In genomic region chr3:30693470-30694120, GRCh38 we compare ENCODE assay signal across 9 cellular contexts.
A peak's percentile ranks its signal among the peaks of the same experiment; 100 is the strongest.
DNase-seq lines count a peak whose midpoint lies in the region; ATAC-seq, FAIRE-seq and TF ChIP-seq lines count a peak whose summit lies in the region.
"Had no signal": no experiment of that assay in that cellular context is flagged by ENCODE, and none has a peak within 500 bp of the region (broad histone marks: within the 10 kb centered on the region; RNA-seq: fewer than 3 reads in every experiment).

No MANE protein-coding gene starts in this region.

- FAIRE-seq in H54 (lab: Jason Lieb, UNC) = peak; percentile 80

- no peak overlapping the region for H3K27ac ChIP-seq in Karpas-422 (ENCODE audit: low read length)

- peaks cover 12% of the 10 kb centered on the region for H3K36me3 Mint-ChIP-seq in brain

- H3K4me2 ChIP-seq in Karpas-422 (ENCODE audit: low read depth, low read length, poor library complexity, severe bottlenecking) = no peak overlapping the region

- H3K27me3 Mint-ChIP-seq in brain = peaks cover 8% of the 10 kb centered on the region

- H2AFZ ChIP-seq in Karpas-422 (ENCODE audit: low read length) = no peak overlapping the region

- no peaks in the 10 kb centered on the region for H3K9me3 Mint-ChIP-seq in brain

- H3K79me2 ChIP-seq in Karpas-422 (ENCODE audit: low read length) = no peaks in the 10 kb centered on the region

- H3K9me3 ChIP-seq in Karpas-422 (ENCODE audit: low read length) = no peaks in the 10 kb centered on the region

- peaks cover 56% of the 10 kb centered on the region for H3K4me1 Mint-ChIP-seq in brain

- ATAC-seq in Right ventricle myocardium inferior = peak; percentile 74

- no peak for TF ChIP-seq POLR2A in H54 (IDR thresholded peaks at IDR 0.05; ENCODE audit: low read depth, low read length)

- H4K20me1 ChIP-seq in Karpas-422 (ENCODE audit: insufficient read depth, low read depth, low read length) = no peaks in the 10 kb centered on the region

- peak; percentile 89 to 93 for TF ChIP-seq CTCF in brain (conservative IDR thresholded peaks at IDR 0.05)

- H3K27ac Mint-ChIP-seq in brain = peak overlapping the region in 2 of 5 experiments; percentile 25 to 31

- H3K36me3 ChIP-seq in Karpas-422 (ENCODE audit: insufficient read depth, low read length) = no peaks in the 10 kb centered on the region

- no peak overlapping the region for H3K9ac ChIP-seq in Karpas-422 (ENCODE audit: low read length)

- no peak overlapping the region for H3K4me3 Mint-ChIP-seq in brain

- intact Hi-C loops in Right ventricle myocardium inferior (cut with DNase I) (loop anchor here (2.0 to 5.0 kb wide), 4 partner anchors 251 to 581 kb away; no protein-coding TSS in a partner anchor), cardiac septum (cut with DNase I) (loop anchor here (5.0 kb wide), 5 partner anchors 86 to 581 kb away; partner anchors contain the start of gene TGFBR2)

- 0 out of 2 replicates have a peak, but pooled peaks cover 4% of the 10 kb centered on the region for H3K4me1 ChIP-seq in Karpas-422 (ENCODE audit: low read length)

- no peaks in the 10 kb centered on the region for H3K9me2 ChIP-seq in Karpas-422 (replicated peaks; ENCODE audit: insufficient read depth, low read length)

- DNase-seq in Right ventricle myocardium inferior (ENCODE audit: missing footprints) (no peak), cardiac septum (ENCODE audit: low spot score) (no peak), H54 (ENCODE audit: insufficient read length, low spot score) (peak; percentile 18), Karpas-422 (peak; percentile 78), SIG-M5 (lab: John Stamatoyannopoulos, UW) (peak; percentile 36), iPS-NIHi11 (ENCODE audit: low spot score) (peak; percentile 73)
- peak; percentile 53 for DNase-seq in stimulated activated CD4-positive, alpha-beta T cell treated with anti-CD3 and anti-CD28 coated beads, Interleukin-2, amount 100 ng/mL, for 4 hours (ENCODE audit: low read depth)

- no peaks in the 10 kb centered on the region for H3K27me3 ChIP-seq in Karpas-422 (ENCODE audit: low read length)

- no peak overlapping the region for H3K4me3 ChIP-seq in Karpas-422 (ENCODE audit: low read length)
- H3K4me3 ChIP-seq: skin epidermis had no signal

Comparison
In these comparisons a context has a peak if more than half of its experiments do, and no peak if none do; other contexts are left out.
1. DNase-seq: peak in H54 (single experiment), Karpas-422 (single experiment), SIG-M5 (single experiment), iPS-NIHi11 (single experiment) and stimulated activated CD4-positive, alpha-beta T cell treated with anti-CD3 and anti-CD28 coated beads, Interleukin-2, amount 100 ng/mL, for 4 hours (single experiment); none in Right ventricle myocardium inferior (single experiment) and cardiac septum (single experiment).